In the genomic region with DNA sequence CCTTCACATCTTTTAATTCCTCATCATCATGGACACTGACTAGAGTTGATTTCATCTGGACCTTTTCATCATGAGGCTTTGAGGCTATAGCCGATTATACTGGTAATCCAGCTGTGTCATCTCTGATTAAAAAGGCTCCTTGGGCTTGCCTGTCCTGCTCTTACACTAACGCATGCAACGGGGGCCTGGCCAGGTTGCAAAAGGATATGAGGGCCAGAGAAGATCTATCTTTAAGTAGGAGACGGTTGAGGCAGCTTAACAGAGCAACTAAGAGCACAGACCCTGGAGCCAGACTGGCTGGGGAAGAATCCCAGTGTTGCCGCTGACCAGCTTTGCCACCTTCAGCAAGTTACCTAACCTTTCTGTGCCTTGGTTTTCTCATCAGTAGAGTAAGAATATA, we compare ENCODE assay signal across 32 cellular contexts.
"Had no signal": no experiment of that assay in that cellular context is flagged by ENCODE, and none has a peak within 500 bp of the region (broad histone marks: within the 10 kb centered on the region; RNA-seq: fewer than 3 reads in every experiment).

No MANE protein-coding gene starts in this region.

- H3K9me3 Mint-ChIP-seq: activated B cell treated with CpG ODN at 0.5 μM for 24 hours; activated CD4-positive, alpha-beta memory T cell treated with anti-CD3 and anti-CD28 coated beads, Interleukin-2, amount 10 ng/mL, durations not matched to agents 7 days and 5 days; activated naive CD4-positive, alpha-beta T cell treated with anti-CD3 and anti-CD28 coated beads, Interleukin-2, amount 50 U/mL, for 72 hours; activated T-helper 17 cell treated with anti-CD3 and anti-CD28 coated beads, Interleukin-2, amount 50 U/mL, for 72 hours; T-helper 1 cell treated with Interleukin-12 subunit alpha and Interleukin-12 subunit beta and Interleukin-4 antibody, amounts not matched to agents 30 μg/mL and 1 μg/mL, for 36 hours; T-helper 2 cell treated with Interferon-gamma antibody and Interleukin-4, amounts not matched to agents 5 μg/mL and 100 μg/mL, for 36 hours had no signal

- H3K27ac Mint-ChIP-seq: activated CD4-positive, alpha-beta memory T cell treated with anti-CD3 and anti-CD28 coated beads, Interleukin-2, amount 10 ng/mL, durations not matched to agents 7 days and 5 days; activated naive CD4-positive, alpha-beta T cell treated with anti-CD3 and anti-CD28 coated beads, Interleukin-2, amount 50 U/mL, for 72 hours; activated T-cell treated with anti-CD3 and anti-CD28 coated beads, Interleukin-2, amount 50 U/mL, for 72 hours; activated T-helper 17 cell treated with anti-CD3 and anti-CD28 coated beads, Interleukin-2, amount 50 U/mL, for 72 hours; T-helper 1 cell treated with Interleukin-12 subunit alpha and Interleukin-12 subunit beta and Interleukin-4 antibody, amounts not matched to agents 30 μg/mL and 1 μg/mL, for 36 hours; T-helper 2 cell treated with Interferon-gamma antibody and Interleukin-4, amounts not matched to agents 5 μg/mL and 100 μg/mL, for 36 hours had no signal

- H3K4me1 ChIP-seq: adrenal gland, breast epithelium, Peyer's patch had no signal

- H3K36me3 Mint-ChIP-seq: activated naive CD4-positive, alpha-beta T cell treated with anti-CD3 and anti-CD28 coated beads, Interleukin-2, amount 50 U/mL, for 72 hours had no signal

- H3K27me3 Mint-ChIP-seq: activated B cell treated with CpG ODN at 0.5 μM for 24 hours; activated T-helper 17 cell treated with anti-CD3 and anti-CD28 coated beads, Interleukin-2, amount 50 U/mL, for 72 hours had no signal

- H3K9me3 ChIP-seq: adrenal gland, body of pancreas, breast epithelium, Peyer's patch, SJSA1, SK-N-SH had no signal

- H3K27me3 ChIP-seq: adrenal gland, body of pancreas, breast epithelium, Peyer's patch, SJSA1 had no signal

- H3K4me3 Mint-ChIP-seq: activated B cell treated with CpG ODN at 0.5 μM for 24 hours; activated CD4-positive, alpha-beta memory T cell treated with anti-CD3 and anti-CD28 coated beads, Interleukin-2, amount 10 ng/mL, durations not matched to agents 7 days and 5 days; activated T-cell treated with anti-CD3 and anti-CD28 coated beads, Interleukin-2, amount 50 U/mL, for 72 hours; activated T-helper 17 cell treated with anti-CD3 and anti-CD28 coated beads, Interleukin-2, amount 50 U/mL, for 72 hours; T-helper 1 cell treated with Interleukin-12 subunit alpha and Interleukin-12 subunit beta and Interleukin-4 antibody, amounts not matched to agents 30 μg/mL and 1 μg/mL, for 36 hours; T-helper 2 cell treated with Interferon-gamma antibody and Interleukin-4, amounts not matched to agents 5 μg/mL and 100 μg/mL, for 36 hours had no signal

- H3K27ac ChIP-seq: adrenal gland, body of pancreas, breast epithelium, Peyer's patch, SJSA1 had no signal

- H3K4me3 ChIP-seq: adrenal gland, body of pancreas, breast epithelium, K562, Peyer's patch, SJSA1 had no signal

- DNase-seq: activated B cell treated with CpG ODN at 0.5 μM for 24 hours; activated CD4-positive, alpha-beta memory T cell treated with anti-CD3 and anti-CD28 coated beads, Interleukin-2, amount 10 ng/mL, durations not matched to agents 7 days and 5 days; activated CD4-positive, alpha-beta T cell treated with anti-CD3 and anti-CD28 coated beads for 48 hours; activated CD4-positive, CD25-positive, alpha-beta regulatory T cell treated with anti-CD3 and anti-CD28 coated beads, Interleukin-2, amount 50 U/mL, for 72 hours; activated effector memory CD4-positive, alpha-beta T cell treated with anti-CD3 and anti-CD28 coated beads, Interleukin-2, amount 50 U/mL, for 16 hours; activated naive CD4-positive, alpha-beta T cell; activated T-cell treated with anti-CD3 and anti-CD28 coated beads, Interleukin-2, amount 50 U/mL, for 1 hour; activated T-cell treated with anti-CD3 and anti-CD28 coated beads, Interleukin-2, amount 50 U/mL, for 72 hours; adrenal gland; body of pancreas; cerebellar nuclear complex; NCI-H1105; NCI-H1417 treated with DMSO at 0.1 percent for 48 hours; NCI-H187 treated with DMSO at 0.1 percent for 48 hours; NCI-H2081; NCI-H226; NCI-H446 treated with DMSO at 0.1 percent for 48 hours; NCI-H524; NCI-H69; NK-92 treated with Interleukin-12 subunit alpha and Interleukin-12 subunit beta, amount 100 ng/mL, for 24 hours; PC-3; Peyer's patch; RPMI8226; SHP77 treated with DMSO at 0.1 percent for 48 hours; SK-N-SH had no signal

- H3K36me3 ChIP-seq: adrenal gland, breast epithelium, Peyer's patch, SJSA1 had no signal
